In genomic region chr12:54294152-54294913, GRCh38 we compare ENCODE assay signal across 1 cellular context.
TF ChIP-seq lines count a peak whose summit lies in the region.

No MANE protein-coding gene starts in this region.

TF ChIP-seq in HepG2, 621 proteins besides CTCF, POLR2A, EP300 and RAD21 (continued from another document and continues in another):
- TF ChIP-seq ZNF790 (CRISPR knock-in tag; IDR thresholded peaks at IDR 0.05; ENCODE audit: borderline replicate concordance) (no peak), KLF16 (CRISPR knock-in tag; IDR thresholded peaks at IDR 0.05) (peak in 1 of 2 experiments; percentile 50; a peak in 1 of 4 replicates), ATF2 (CRISPR knock-in tag; IDR thresholded peaks at IDR 0.05) (no peak; the same call in 1 of the 2 replicates), CBFB (CRISPR knock-in tag; IDR thresholded peaks at IDR 0.05) (no peak), ZNF441 (CRISPR knock-in tag; IDR thresholded peaks at IDR 0.05; ENCODE audit: borderline replicate concordance) (no peak), ZBTB39 (CRISPR knock-in tag; IDR thresholded peaks at IDR 0.05) (0 out of 2 replicates have a peak, but pooled peaks have one; percentile 55), ZNF629 (CRISPR knock-in tag; conservative IDR thresholded peaks at IDR 0.05) (no peak), ZFAT (CRISPR knock-in tag; conservative IDR thresholded peaks at IDR 0.05) (no peak), ZNF83 (CRISPR knock-in tag; IDR thresholded peaks at IDR 0.05; ENCODE audit: borderline replicate concordance) (no peak), HDAC6 (IDR thresholded peaks at IDR 0.05; ENCODE audit: low read depth, low read length) (no peak), ZNF562 (CRISPR knock-in tag; IDR thresholded peaks at IDR 0.05; ENCODE audit: borderline replicate concordance) (no peak), HNRNPK (IDR thresholded peaks at IDR 0.05; ENCODE audit: low read depth, low read length, poor library complexity, severe bottlenecking) (no peak), ZNF142 (CRISPR knock-in tag; IDR thresholded peaks at IDR 0.05) (no peak), GTF2F1 (IDR thresholded peaks at IDR 0.05; ENCODE audit: low read length) (no peak), PAWR (CRISPR knock-in tag; IDR thresholded peaks at IDR 0.05; ENCODE audit: borderline replicate concordance) (no peak), AHR (CRISPR knock-in tag; IDR thresholded peaks at IDR 0.05) (no peak; the same call in 1 of the 2 replicates), ZSCAN21 (CRISPR knock-in tag; IDR thresholded peaks at IDR 0.05; ENCODE audit: borderline replicate concordance) (0 out of 2 replicates have a peak, but pooled peaks have one; percentile 16), FIP1L1 (IDR thresholded peaks at IDR 0.05; ENCODE audit: borderline replicate concordance, insufficient read depth, low read depth, low read length) (0 out of 2 replicates have a peak, but pooled peaks have one; percentile 31), ESRRA (CRISPR knock-in tag; IDR thresholded peaks at IDR 0.05; ENCODE audit: low read depth) (peak; percentile 38; the same call in 1 of the 2 replicates), ZFX (CRISPR knock-in tag; IDR thresholded peaks at IDR 0.05; ENCODE audit: low read depth) (peak; percentile 38), PTBP1 (IDR thresholded peaks at IDR 0.05; ENCODE audit: low read depth, low read length, poor library complexity, severe bottlenecking) (no peak), SIN3B (IDR thresholded peaks at IDR 0.05; ENCODE audit: low read length) (no peak), HMGXB3 (CRISPR knock-in tag; IDR thresholded peaks at IDR 0.05; ENCODE audit: borderline replicate concordance) (no peak), RNF2 (conservative IDR thresholded peaks at IDR 0.05; ENCODE audit: low read depth) (no peak), ZNF280B (CRISPR knock-in tag; IDR thresholded peaks at IDR 0.05; ENCODE audit: borderline replicate concordance) (no peak), CREB3 (CRISPR knock-in tag; IDR thresholded peaks at IDR 0.05) (no peak), TCF7 (IDR thresholded peaks at IDR 0.05; ENCODE audit: low read depth) (0 out of 2 replicates have a peak, but pooled peaks have one; percentile 30), ZNF7 (CRISPR knock-in tag; IDR thresholded peaks at IDR 0.05) (no peak), KDM4B (CRISPR knock-in tag; IDR thresholded peaks at IDR 0.05) (0 out of 2 replicates have a peak, but pooled peaks have one; percentile 30), GATAD1 (CRISPR knock-in tag; IDR thresholded peaks at IDR 0.05) (peak; percentile 37; the same call in 1 of the 2 replicates), ATF1 (CRISPR knock-in tag; IDR thresholded peaks at IDR 0.05) (0 out of 2 replicates have a peak, but pooled peaks have one; percentile 29), STAT6 (CRISPR knock-in tag; IDR thresholded peaks at IDR 0.05; ENCODE audit: borderline replicate concordance) (no peak), ZBTB7B (CRISPR knock-in tag; IDR thresholded peaks at IDR 0.05) (peak; percentile 70), HNF4G (IDR thresholded peaks at IDR 0.05; ENCODE audit: borderline replicate concordance, low read depth, low read length) (peak; percentile 22), HNF4G (CRISPR knock-in tag; IDR thresholded peaks at IDR 0.05; ENCODE audit: borderline replicate concordance, low read depth) (peak; percentile 38; the same call in 1 of the 2 replicates), ZSCAN29 (CRISPR knock-in tag; conservative IDR thresholded peaks at IDR 0.05) (peak; percentile 59), ZBTB20 (CRISPR knock-in tag; IDR thresholded peaks at IDR 0.05; ENCODE audit: borderline replicate concordance, low read depth) (no peak), ZNF317 (CRISPR knock-in tag; IDR thresholded peaks at IDR 0.05) (no peak), TCF7L2 (IDR thresholded peaks at IDR 0.05; ENCODE audit: low read depth, low read length) (no peak), TCF12 (IDR thresholded peaks at IDR 0.05) (no peak), TCF12 (CRISPR knock-in tag; IDR thresholded peaks at IDR 0.05) (0 out of 2 replicates have a peak, but pooled peaks have one; percentile 18), HNRNPUL1 (IDR thresholded peaks at IDR 0.05; ENCODE audit: low read depth, low read length) (no peak)
